Comparison of ENCODE assay signal across 8 cellular contexts in genomic region chr9:133134419-133135190, GRCh38. TPM values are rescaled to one million over a fixed set of nuclear protein-coding genes. Genes with fewer than 3 reads are reported as not detected.
DNase-seq lines count a peak whose midpoint lies in the region; ATAC-seq, FAIRE-seq and TF ChIP-seq lines count a peak whose summit lies in the region.

No MANE protein-coding gene starts in this region.

- peaks cover 3% of the 10 kb centered on the region for H3K9me1 ChIP-seq in keratinocyte (ENCODE audit: control insufficient read depth, extremely low read depth, insufficient read depth, low read length)

- H3K4me3 Mint-ChIP-seq in IgD-negative memory B cell: peak overlapping the region in 3 of 4 donors; percentile 65 to 85 (median 84)
- peak overlapping the region; percentile 53 for H3K4me3 Mint-ChIP-seq in activated naive CD4-positive, alpha-beta T cell treated with anti-CD3 and anti-CD28 coated beads, Interleukin-2, amount 10 ng/mL, durations not matched to agents 7 days and 5 days
- H3K4me3 Mint-ChIP-seq in stimulated activated effector memory CD8-positive, alpha-beta T cell treated with anti-CD3 and anti-CD28 coated beads, Interleukin-12 subunit alpha, Interleukin-12 subunit beta, amount 100 ng/mL, for 72 hours: peak overlapping the region; percentile 94

- H3K27ac Mint-ChIP-seq in IgD-negative memory B cell: peak overlapping the region; percentile 99 to 100 (median 100)
- peak overlapping the region; percentile 100 for H3K27ac Mint-ChIP-seq in activated naive CD4-positive, alpha-beta T cell treated with anti-CD3 and anti-CD28 coated beads, Interleukin-2, amount 10 ng/mL, durations not matched to agents 7 days and 5 days
- H3K27ac Mint-ChIP-seq in stimulated activated effector memory CD8-positive, alpha-beta T cell treated with anti-CD3 and anti-CD28 coated beads, Interleukin-12 subunit alpha, Interleukin-12 subunit beta, amount 100 ng/mL, for 72 hours: peak overlapping the region; percentile 100

- FAIRE-seq in keratinocyte (lab: Jason Lieb, UNC): no peak

- H3K4me1 ChIP-seq in keratinocyte (ENCODE audit: control insufficient read depth, extremely low read depth, insufficient read depth, low read length): peaks cover 33% of the 10 kb centered on the region

- peaks cover 53% of the 10 kb centered on the region for H4K20me1 ChIP-seq in keratinocyte (ENCODE audit: control insufficient read depth, extremely low read depth, insufficient read depth, low read length)

- dilution Hi-C loops in keratinocyte (cut with MboI; ENCODE audit: extremely low pct_ligation_motif_present, low sequenced_read_pairs): no loop called here

- peak overlapping the region; percentile 79 for H3K4me2 ChIP-seq in keratinocyte (ENCODE audit: control insufficient read depth, extremely low read depth, insufficient read depth, low read depth, low read length)

- peaks cover 16% of the 10 kb centered on the region for H3K79me2 ChIP-seq in keratinocyte (ENCODE audit: control insufficient read depth, insufficient read depth, low read length)

- H3K27me3 Mint-ChIP-seq in IgD-negative memory B cell: no peaks in the 10 kb centered on the region
- H3K27me3 Mint-ChIP-seq in activated naive CD4-positive, alpha-beta T cell treated with anti-CD3 and anti-CD28 coated beads, Interleukin-2, amount 10 ng/mL, durations not matched to agents 7 days and 5 days: no peaks in the 10 kb centered on the region

- ATAC-seq in stimulated activated effector memory CD8-positive, alpha-beta T cell treated with anti-CD3 and anti-CD28 coated beads, Interleukin-12 subunit alpha, Interleukin-12 subunit beta, amount 100 ng/mL, for 72 hours: peak; percentile 17
- ATAC-seq in GM21360 (IDR thresholded peaks at IDR 0.05; ENCODE audit: unreplicated experiment): no peak

- H2AFZ ChIP-seq in keratinocyte (ENCODE audit: control insufficient read depth, low read length): no peak overlapping the region

- H3K4me3 ChIP-seq in keratinocyte (ENCODE audit: control insufficient read depth in 2 of 3, extremely low read depth in 1 of 3, insufficient read depth in 2 of 3, low read depth in 1 of 3, low read length in 3 of 3): peak overlapping the region in 1 of 3 experiments; percentile 44

- CTCF ChIA-PET in activated naive CD4-positive, alpha-beta T cell treated with anti-CD3 and anti-CD28 coated beads, Interleukin-2, amount 10 ng/mL, durations not matched to agents 7 days and 5 days (lab: Charles Lee): interaction anchor here (1.3 to 5.9 kb wide), 5 partner anchors 10 to 113 kb away, joined by 3 to 98 read pairs (median 4); no protein-coding TSS in a partner anchor

- no peaks in the 10 kb centered on the region for H3K9me3 ChIP-seq in keratinocyte (ENCODE audit: control insufficient read depth, low read depth, low read length)

- TF ChIP-seq CTCF in keratinocyte (optimal IDR thresholded peaks at IDR 0.05 in 1 of 3, IDR thresholded peaks at IDR 0.05 in 1 of 3, conservative IDR thresholded peaks at IDR 0.05 in 1 of 3; ENCODE audit: extremely low read depth in 1 of 3, insufficient read depth in 2 of 3, low read length in 3 of 3): no peak

- peak; percentile 49 for DNase-seq in activated naive CD4-positive, alpha-beta T cell treated with anti-CD3 and anti-CD28 coated beads, Interleukin-2, amount 10 ng/mL, durations not matched to agents 7 days and 5 days
- DNase-seq in keratinocyte (ENCODE audit: low read depth, low spot score) (no peak), NCI-H774 (lab: John Stamatoyannopoulos, UW) (no peak), NCI-H345 treated with DMSO at 0.1 percent for 48 hours (lab: John Stamatoyannopoulos, UW; ENCODE audit: unreplicated experiment) (no peak), NCI-H524 treated with DMSO at 0.1 percent for 48 hours (lab: John Stamatoyannopoulos, UW) (no peak)
- no peak for DNase-seq in stimulated activated effector memory CD8-positive, alpha-beta T cell treated with anti-CD3 and anti-CD28 coated beads, Interleukin-12 subunit alpha, Interleukin-12 subunit beta, amount 100 ng/mL, for 72 hours (ENCODE audit: low spot score in 2 of 2)

- peaks cover 31 to 40% (median 40%) of the 10 kb centered on the region in 3 donors for H3K4me1 Mint-ChIP-seq in IgD-negative memory B cell
- H3K4me1 Mint-ChIP-seq in activated naive CD4-positive, alpha-beta T cell treated with anti-CD3 and anti-CD28 coated beads, Interleukin-2, amount 10 ng/mL, durations not matched to agents 7 days and 5 days: peaks cover 89% of the 10 kb centered on the region
- H3K4me1 Mint-ChIP-seq in stimulated activated effector memory CD8-positive, alpha-beta T cell treated with anti-CD3 and anti-CD28 coated beads, Interleukin-12 subunit alpha, Interleukin-12 subunit beta, amount 100 ng/mL, for 72 hours: peaks cover 84% of the 10 kb centered on the region

- peak overlapping the region; percentile 85 for H3K27ac ChIP-seq in keratinocyte (ENCODE audit: control insufficient read depth, insufficient read depth, low read length)

- peaks cover 0 to 5% of the 10 kb centered on the region in 2 experiments for H3K36me3 ChIP-seq in keratinocyte (ENCODE audit: control insufficient read depth in 2 of 2, extremely low read depth in 1 of 2, insufficient read depth in 2 of 2, low read length in 2 of 2)

- H3K36me3 Mint-ChIP-seq in IgD-negative memory B cell: peaks cover 1% of the 10 kb centered on the region
- H3K36me3 Mint-ChIP-seq in activated naive CD4-positive, alpha-beta T cell treated with anti-CD3 and anti-CD28 coated beads, Interleukin-2, amount 10 ng/mL, durations not matched to agents 7 days and 5 days: peaks cover 18% of the 10 kb centered on the region
- H3K36me3 Mint-ChIP-seq in stimulated activated effector memory CD8-positive, alpha-beta T cell treated with anti-CD3 and anti-CD28 coated beads, Interleukin-12 subunit alpha, Interleukin-12 subunit beta, amount 100 ng/mL, for 72 hours: peaks cover 68% of the 10 kb centered on the region

- H3K27me3 ChIP-seq in keratinocyte (ENCODE audit: control insufficient read depth, extremely low read depth, insufficient read depth, low read length): peaks cover 3% of the 10 kb centered on the region

- no peaks in the 10 kb centered on the region for H3K9me3 Mint-ChIP-seq in IgD-negative memory B cell
- H3K9me3 Mint-ChIP-seq in activated naive CD4-positive, alpha-beta T cell treated with anti-CD3 and anti-CD28 coated beads, Interleukin-2, amount 10 ng/mL, durations not matched to agents 7 days and 5 days: no peaks in the 10 kb centered on the region
- H3K9me3 Mint-ChIP-seq in stimulated activated effector memory CD8-positive, alpha-beta T cell treated with anti-CD3 and anti-CD28 coated beads, Interleukin-12 subunit alpha, Interleukin-12 subunit beta, amount 100 ng/mL, for 72 hours: no peaks in the 10 kb centered on the region

- peak overlapping the region; percentile 78 for H3K9ac ChIP-seq in keratinocyte (ENCODE audit: control insufficient read depth, extremely low read depth, insufficient read depth, low read length)

RNA-seq across cellular contexts. Expression of gene RALGDS, which starts 13.6 kb away (rescaled TPM):
- 16.9 TPM for polyA plus RNA-seq in IgD-negative memory B cell
- 22.6 to 38.0 TPM (median 27.2 TPM) in 3 replicates for polyA plus RNA-seq in keratinocyte
- polyA plus RNA-seq in keratinocyte (2011; ENCODE audit: low read depth): 22.2 TPM
- polyA plus RNA-seq in keratinocyte (2011; cell fraction: cytosol; rRNA removed): 20.4 and 31.3 TPM in 2 replicates
- 73.4 and 91.6 TPM in 2 replicates for polyA plus RNA-seq in keratinocyte (2011; cell fraction: nucleus; rRNA removed)
- 15.5 and 19.3 TPM in 2 replicates for polyA plus RNA-seq in keratinocyte (2012; ENCODE audit: low replicate concordance)
- 20.9 to 29.4 TPM (median 25.9 TPM) in 3 replicates for polyA minus RNA-seq in keratinocyte
- polyA minus RNA-seq in keratinocyte (2011; cell fraction: cytosol; rRNA and poly(A)+ RNA removed): 19.8 TPM
- polyA minus RNA-seq in keratinocyte (2011; cell fraction: nucleus; rRNA and poly(A)+ RNA removed): 17.3 and 24.7 TPM in 2 replicates

RNA-seq across cellular contexts. Expression of gene GBGT1, which starts 29.1 kb away (rescaled TPM):
- polyA plus RNA-seq in IgD-negative memory B cell: 1.7 TPM
- polyA plus RNA-seq in keratinocyte: 0.42 to 0.74 TPM (median 0.54 TPM) in 3 replicates
- not detected for polyA plus RNA-seq in keratinocyte (2011; ENCODE audit: low read depth)
- polyA plus RNA-seq in keratinocyte (2011; cell fraction: cytosol; rRNA removed): 0.17 and 0.48 TPM in 2 replicates
- polyA plus RNA-seq in keratinocyte (2011; cell fraction: nucleus; rRNA removed): 0.87 and 1.1 TPM in 2 replicates
- 0.25 and 0.72 TPM in 2 replicates for polyA plus RNA-seq in keratinocyte (2012; ENCODE audit: low replicate concordance)
- 0.40 to 1.6 TPM (median 0.77 TPM) in 3 replicates for polyA minus RNA-seq in keratinocyte
- not detected for polyA minus RNA-seq in keratinocyte (2011; cell fraction: cytosol; rRNA and poly(A)+ RNA removed)
- 0.95 and 1.1 TPM in 2 replicates for polyA minus RNA-seq in keratinocyte (2011; cell fraction: nucleus; rRNA and poly(A)+ RNA removed)
